Comparison of ENCODE assay signal across 31 cellular contexts in the genomic region with DNA sequence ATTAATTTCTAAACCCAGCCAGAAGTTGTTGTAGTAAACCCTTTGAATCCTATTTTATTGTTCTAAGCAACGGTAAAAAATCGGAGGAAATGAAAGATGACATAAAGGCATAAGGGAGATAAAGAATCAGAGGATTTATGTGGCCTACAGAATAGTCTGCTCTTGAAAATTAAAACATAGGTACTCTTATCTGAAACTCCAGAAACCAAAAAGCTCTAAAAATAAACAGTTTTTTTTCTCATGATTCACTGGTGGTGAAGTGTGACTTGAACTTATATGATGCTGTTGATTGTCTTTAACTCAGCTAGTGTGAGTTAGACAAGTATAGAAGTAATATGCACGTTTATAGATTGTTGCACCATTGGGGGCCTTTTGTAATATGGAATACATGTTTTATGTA.
"Had no signal": no experiment of that assay in that cellular context is flagged by ENCODE, and none has a peak within 500 bp of the region (broad histone marks: within the 10 kb centered on the region; RNA-seq: fewer than 3 reads in every experiment).

No MANE protein-coding gene starts in this region.

- H3K36me3 ChIP-seq: colonic mucosa had no signal

- ATAC-seq: activated CD4-positive, alpha-beta T cell treated with anti-CD3 and anti-CD28 coated beads for 36 hours; activated CD8-positive, alpha-beta memory T cell treated with anti-CD3 and anti-CD28 coated beads, Interleukin-2, amount 10 ng/mL, durations not matched to agents 7 days and 5 days; activated CD8-positive, alpha-beta T cell treated with anti-CD3 and anti-CD28 coated beads, Interleukin-2, amount 10 ng/mL, durations not matched to agents 7 days and 5 days; activated naive CD8-positive, alpha-beta T cell treated with anti-CD3 and anti-CD28 coated beads, Interleukin-2, amount 50 U/mL, for 24 hours; esophagus mucosa; foreskin keratinocyte; gastrocnemius medialis; heart left ventricle; T-helper 17 cell had no signal

- H3K27ac ChIP-seq: adrenal gland, ascending aorta, breast epithelium, cardiac muscle cell, colonic mucosa, foreskin keratinocyte, gastrocnemius medialis, heart left ventricle had no signal

- H3K9me3 ChIP-seq: ascending aorta, breast epithelium, colonic mucosa, gastrocnemius medialis, heart left ventricle had no signal

- FAIRE-seq: endometrium had no signal

- H3K4me3 ChIP-seq: adrenal gland, ascending aorta, breast epithelium, cardiac muscle cell, colonic mucosa, gastrocnemius medialis, heart left ventricle had no signal

- H3K4me1 ChIP-seq: adrenal gland, ascending aorta, breast epithelium, colonic mucosa, gastrocnemius medialis, heart left ventricle had no signal

- H3K27me3 ChIP-seq: adrenal gland, ascending aorta, breast epithelium, cardiac muscle cell, colonic mucosa, foreskin keratinocyte, gastrocnemius medialis, heart left ventricle had no signal

- DNase-seq: activated CD4-positive, alpha-beta memory T cell treated with anti-CD3 and anti-CD28 coated beads for 36 hours; activated CD4-positive, alpha-beta T cell treated with anti-CD3 and anti-CD28 coated beads for 36 hours; activated CD4-positive, alpha-beta T cell treated with anti-CD3 and anti-CD28 coated beads, Interleukin-2, amount 10 ng/mL, durations not matched to agents 24 days and 14 days; activated CD4-positive, CD25-positive, alpha-beta regulatory T cell; activated CD4-positive, CD25-positive, alpha-beta regulatory T cell treated with anti-CD3 and anti-CD28 coated beads, Interleukin-2, amount 50 U/mL, for 72 hours; activated CD8-positive, alpha-beta memory T cell treated with anti-CD3 and anti-CD28 coated beads, Interleukin-2, amount 10 ng/mL, durations not matched to agents 7 days and 5 days; activated CD8-positive, alpha-beta memory T cell treated with anti-CD3 and anti-CD28 coated beads, Interleukin-2, amount 50 U/mL, for 4 hours; activated CD8-positive, alpha-beta T cell treated with anti-CD3 and anti-CD28 coated beads, Interleukin-2, amount 10 ng/mL, durations not matched to agents 7 days and 5 days; activated effector memory CD4-positive, alpha-beta T cell treated with anti-CD3 and anti-CD28 coated beads, Interleukin-2, amount 50 U/mL, for 16 hours; activated naive CD4-positive, alpha-beta T cell treated with anti-CD3 and anti-CD28 coated beads for 36 hours; activated naive CD8-positive, alpha-beta T cell treated with anti-CD3 and anti-CD28 coated beads for 36 hours; activated naive CD8-positive, alpha-beta T cell treated with anti-CD3 and anti-CD28 coated beads, Interleukin-2, amount 50 U/mL, for 24 hours; activated T-cell treated with anti-CD3 and anti-CD28 coated beads, Interleukin-2, amount 50 U/mL, for 1 hour; activated T-cell treated with anti-CD3 and anti-CD28 coated beads, Interleukin-2, amount 50 U/mL, for 48 hours; adrenal gland; central memory CD4-positive, alpha-beta T cell; cerebellar nuclear complex; colonic mucosa; effector CD8-positive, alpha-beta T cell; foreskin keratinocyte; gastrocnemius medialis; glutamatergic neuron; heart left ventricle; hypothalamus; T-helper 17 cell; T1000 had no signal
